Comparison of ENCODE assay signal across 8 cellular contexts in genomic region chr11:134331565-134332188, GRCh38. TPM values are rescaled to one million over a fixed set of nuclear protein-coding genes. Genes with fewer than 3 reads are reported as not detected.
A peak's percentile ranks its signal among the peaks of the same experiment; 100 is the strongest.
DNase-seq lines count a peak whose midpoint lies in the region; ATAC-seq and TF ChIP-seq lines count a peak whose summit lies in the region.

TSS of gene GLB1L2 (plus strand) at chr11:134331988. CDS start at chr11:134332062, 74 bp downstream.

- H3K27me3 ChIP-seq in foreskin keratinocyte (peaks cover 31% of the 10 kb centered on the region), neutrophil (peaks cover 85% of the 10 kb centered on the region), stomach (peaks cover 0 to 28% (median 5%) of the 10 kb centered on the region in 3 donors)

- intact Hi-C loops in Right ventricle myocardium inferior (cut with DNase I) = no loop called here
- intact Hi-C loops in cardiac septum (cut with DNase I) = no loop called here
- intact Hi-C loops in stomach (cut with DNase I; ENCODE audit: low total_unique reads) = no loop called here

- H3K36me3 ChIP-seq in neutrophil (no peaks in the 10 kb centered on the region), stomach (no peaks in the 10 kb centered on the region)

- TF ChIP-seq EP300 in stomach (IDR thresholded peaks at IDR 0.05) = no peak

- peak; percentile 86 for DNase-seq in Right ventricle myocardium inferior (ENCODE audit: missing footprints)
- no peak for DNase-seq in cardiac septum (ENCODE audit: low spot score)
- peak; percentile 32 for DNase-seq in NOMO-1 treated with dmso at 0.1 percent for 144 hours (lab: John Stamatoyannopoulos, UW; ENCODE audit: unreplicated experiment)
- peak; percentile 79 for DNase-seq in activated T-helper 9 cell treated with anti-CD3 and anti-CD28 coated beads, Interleukin-2, amount 50 U/mL, for 16 hours (ENCODE audit: low read depth)
- DNase-seq in foreskin keratinocyte = no peak
- DNase-seq in stomach = peak; percentile 85

- H3K4me3 ChIP-seq in neutrophil (ENCODE audit: low read depth in 1 of 2, low read length in 1 of 2) (peak within 1 kb of the TSS; percentile 25 to 47), stomach (peak within 1 kb of the TSS; percentile 51 to 71 (median 57))

- no peaks in the 10 kb centered on the region for H3K9me3 ChIP-seq in neutrophil
- H3K9me3 ChIP-seq in stomach = no peaks in the 10 kb centered on the region

- ATAC-seq in Right ventricle myocardium inferior = peak; percentile 92
- peak; percentile 88 for ATAC-seq in HG03354 (IDR thresholded peaks at IDR 0.05; ENCODE audit: poor library complexity, severe bottlenecking, unreplicated experiment)
- peak; percentile 92 for ATAC-seq in foreskin keratinocyte

- WGBS in stomach, 5 donors = 0 to 3% (median 1%) methylated on average over 11 to 76 of the region's 77 CpGs

- no peak within 1 kb of the TSS for H3K27ac ChIP-seq in foreskin keratinocyte
- H3K27ac ChIP-seq in neutrophil = no peak within 1 kb of the TSS
- peak within 1 kb of the TSS in 3 of 5 donors; percentile 13 to 36 (median 20) for H3K27ac ChIP-seq in stomach

- H3K4me1 ChIP-seq in foreskin keratinocyte (no peaks in the 10 kb centered on the region), neutrophil (ENCODE audit: control insufficient read depth in 1 of 2, insufficient read depth in 1 of 2, low read depth in 1 of 2, low read length in 1 of 2) (peaks cover 4 to 6% of the 10 kb centered on the region in 2 experiments), stomach (peaks cover 14 to 27% (median 23%) of the 10 kb centered on the region in 4 donors)

- TF ChIP-seq CTCF in foreskin keratinocyte (conservative IDR thresholded peaks at IDR 0.05) (no peak), neutrophil (IDR thresholded peaks at IDR 0.05) (no peak), stomach (IDR thresholded peaks at IDR 0.05) (no peak)

- TF ChIP-seq POLR2A in stomach (IDR thresholded peaks at IDR 0.05) = no peak

RNA-seq across cellular contexts. Expression of gene GLB1L2, which starts in this region (rescaled TPM):
- total RNA-seq in Right ventricle myocardium inferior (0.32 TPM), cardiac septum (0.57 TPM), foreskin keratinocyte (0.75 and 1.4 TPM in 2 replicates), stomach (10 to 100 TPM in 2 of 5 donors, 1 to 10 TPM in 3; 4.7 to 19.2 (median 9.1) TPM)
- polyA plus RNA-seq in foreskin keratinocyte (0.68 and 1.1 TPM in 2 replicates), stomach (1 to 10 TPM; 2.1 to 4.2 (median 2.8) TPM)

Comparison
In these comparisons a context has a peak if more than half of its experiments do, and no peak if none do; other contexts are left out.
1. Peak in DNase-seq and ATAC-seq in Right ventricle myocardium inferior; RNA of the gene not detected or under 1 TPM.
2. DNase-seq: peak in NOMO-1 treated with dmso at 0.1 percent for 144 hours (single experiment), activated T-helper 9 cell treated with anti-CD3 and anti-CD28 coated beads, Interleukin-2, amount 50 U/mL, for 16 hours (single experiment) and stomach (single experiment); none in cardiac septum (single experiment) and foreskin keratinocyte (0 of 2).
3. H3K27ac ChIP-seq: peak in stomach (3 of 5); none in foreskin keratinocyte (single experiment) and neutrophil (single experiment).
4. Peak in every context shown above with its lines, with median percentiles within 50 percentile points of each other: ATAC-seq.